20 cellular contexts compared by ENCODE assay signal in genomic region chr10:126563361-126563760, GRCh38.
DNase-seq lines count a peak whose midpoint lies in the region; FAIRE-seq and TF ChIP-seq lines count a peak whose summit lies in the region.
"Had no signal": no experiment of that assay in that cellular context is flagged by ENCODE, and none has a peak within 500 bp of the region (broad histone marks: within the 10 kb centered on the region; RNA-seq: fewer than 3 reads in every experiment).

No MANE protein-coding gene starts in this region.

- H3K4me1 ChIP-seq in testis = no peaks in the 10 kb centered on the region
- H3K4me1 ChIP-seq: BE2C had no signal

- intact Hi-C loops in dorsolateral prefrontal cortex (cut with DNase I) (loop anchor here (5.0 to 10.0 kb wide), 4 partner anchors 34 to 271 kb away; no protein-coding TSS in a partner anchor), testis (cut with DNase I; ENCODE audit: low total_unique reads) (no loop called here)

- DNase-seq in dorsolateral prefrontal cortex (no peak), myocyte (ENCODE audit: low read depth) (peak; percentile 28), RCC 7860 (ENCODE audit: low spot score) (no peak), testis (no peak), GM03348 (ENCODE audit: low spot score) (no peak)
- no peak for DNase-seq in stimulated activated naive CD4-positive, alpha-beta T cell treated with Interleukin-2 at 50 U/mL for 16 hours (lab: John Stamatoyannopoulos, UW)
- DNase-seq: ACHN; BE2C; C1 segment of cervical spinal cord; CD4-positive, CD25-positive, alpha-beta regulatory T cell; CD8-positive, alpha-beta memory T cell; COR-L47; DMS 273 treated with DMSO at 0.1 percent for 48 hours; GDM1; GOT3; H7; HFFc6 had no signal

- no peaks in the 10 kb centered on the region for H3K27me3 ChIP-seq in dorsolateral prefrontal cortex
- no peaks in the 10 kb centered on the region for H3K27me3 ChIP-seq in testis
- H3K27me3 ChIP-seq: BE2C had no signal

- no peaks in the 10 kb centered on the region for H3K9me3 ChIP-seq in testis
- H3K9me3 ChIP-seq: BE2C had no signal

- WGBS in testis, 2 donors = 79 to 90% methylated on average over 3 of the region's 3 CpGs

- H3K27ac ChIP-seq in angular gyrus (ENCODE audit: low read depth, low read length) (peak overlapping the region; percentile 99), dorsolateral prefrontal cortex (peak overlapping the region; percentile 86 to 100 (median 98)), temporal lobe (ENCODE audit: low read depth, low read length) (peak overlapping the region; percentile 100), testis (no peak overlapping the region)

- no peak for TF ChIP-seq POLR2A in testis (IDR thresholded peaks at IDR 0.05)

- no peaks in the 10 kb centered on the region for H3K36me3 ChIP-seq in testis (ENCODE audit: low read depth, missing control alignments)
- H3K36me3 ChIP-seq: BE2C had no signal

- H3K4me3 ChIP-seq in dorsolateral prefrontal cortex (no peak overlapping the region), testis (no peak overlapping the region)

- FAIRE-seq in RCC 7860 (lab: Jason Lieb, UNC) = no peak
- FAIRE-seq: A204.1 had no signal

- no peak for TF ChIP-seq CTCF in dorsolateral prefrontal cortex (IDR thresholded peaks at IDR 0.05 in 54 of 56, conservative IDR thresholded peaks at IDR 0.05 in 2 of 56; ENCODE audit: low read depth in 1 of 56, partially characterized antibody in 56 of 56)
- TF ChIP-seq CTCF in testis (IDR thresholded peaks at IDR 0.05) = no peak

Comparison
In these comparisons a context has a peak if more than half of its experiments do, and no peak if none do; other contexts are left out.
1. H3K27ac ChIP-seq: peak in angular gyrus (single experiment), dorsolateral prefrontal cortex (59 of 59) and temporal lobe (single experiment); none in testis (0 of 2).